ENCODE assay signal across 20 cellular contexts in genomic region chr12:111311011-111311410, GRCh38.
"Had no signal": no experiment of that assay in that cellular context is flagged by ENCODE, and none has a peak within 500 bp of the region (broad histone marks: within the 10 kb centered on the region; RNA-seq: fewer than 3 reads in every experiment).

No MANE protein-coding gene starts in this region.

- H2AFZ ChIP-seq: PC-9 had no signal

- H3K27ac Mint-ChIP-seq: activated CD8-positive, alpha-beta T cell treated with anti-CD3 and anti-CD28 coated beads for 36 hours; activated naive CD8-positive, alpha-beta T cell; activated T-cell treated with anti-CD3 and anti-CD28 coated beads, Interleukin-2, amount 50 U/mL, for 72 hours had no signal

- DNase-seq: activated CD4-positive, alpha-beta T cell treated with anti-CD3 and anti-CD28 coated beads for 4 hours; activated CD8-positive, alpha-beta memory T cell treated with anti-CD3 and anti-CD28 coated beads, Interleukin-2, amount 50 U/mL, for 4 hours; activated CD8-positive, alpha-beta T cell treated with anti-CD3 and anti-CD28 coated beads for 36 hours; activated effector memory CD4-positive, alpha-beta T cell treated with Interleukin-2 at 50 U/mL for 16 hours; activated naive CD4-positive, alpha-beta T cell; activated T-cell treated with anti-CD3 and anti-CD28 coated beads, Interleukin-2, amount 50 U/mL, for 72 hours; amygdala; NCI-H1105; NCI-H1436; NCI-H1694 treated with DMSO at 0.1 percent for 48 hours; NCI-H2029 treated with DMSO at 0.1 percent for 48 hours; NCI-H510A treated with DMSO at 0.1 percent for 48 hours; NCI-H69; SIG-M5; T-helper 1 cell had no signal

- H3K27ac ChIP-seq: PC-9, SK-N-MC had no signal

- H3K4me3 Mint-ChIP-seq: activated CD8-positive, alpha-beta T cell treated with anti-CD3 and anti-CD28 coated beads for 36 hours; activated naive CD8-positive, alpha-beta T cell; activated T-cell treated with anti-CD3 and anti-CD28 coated beads, Interleukin-2, amount 50 U/mL, for 72 hours; brain; central memory CD8-positive, alpha-beta T cell had no signal

- H3K4me3 ChIP-seq: PC-9, SK-N-MC had no signal

- H3K9me3 Mint-ChIP-seq: central memory CD8-positive, alpha-beta T cell had no signal

- H3K4me2 ChIP-seq: PC-9 had no signal
